ENCODE assay signal across 8 cellular contexts in genomic region chr14:101235042-101235871, GRCh38.
DNase-seq lines count a peak whose midpoint lies in the region; ATAC-seq and TF ChIP-seq lines count a peak whose summit lies in the region.

No MANE protein-coding gene starts in this region.

- H3K4me3 Mint-ChIP-seq in Calu3 (ENCODE audit: low read depth, unreplicated experiment), result no peak overlapping the region
- peak overlapping the region in 2 of 3 experiments; percentile 36 to 75 for H3K4me3 Mint-ChIP-seq in nephron

- H3K27ac Mint-ChIP-seq in Calu3 (ENCODE audit: unreplicated experiment) (peak overlapping the region; percentile 22), nephron (peak overlapping the region; percentile 24 to 93 (median 87))

- H3K4me3 ChIP-seq in RWPE2 (ENCODE audit: severe bottlenecking), result no peak overlapping the region
- H3K4me3 ChIP-seq in epithelial cell of proximal tubule (ENCODE audit: low read depth, low read length), result no peak overlapping the region

- H3K9me3 ChIP-seq in RWPE2 (ENCODE audit: severe bottlenecking), result no peaks in the 10 kb centered on the region

- no peaks in the 10 kb centered on the region for H3K36me3 Mint-ChIP-seq in Calu3 (ENCODE audit: insufficient read depth, unreplicated experiment)
- no peaks in the 10 kb centered on the region for H3K36me3 Mint-ChIP-seq in nephron (ENCODE audit: low read depth)

- no peaks in the 10 kb centered on the region for H3K27me3 Mint-ChIP-seq in Calu3 (ENCODE audit: unreplicated experiment)
- H3K27me3 Mint-ChIP-seq in nephron (ENCODE audit: low read depth), result peaks cover 9% of the 10 kb centered on the region

- no TSS peak for BruUV-seq in Calu3 (replicated peaks; lab: Mats Ljungman, UMichigan)

- peak; percentile 91 for DNase-seq in Calu3
- DNase-seq in HCEC 1CT, result peak; percentile 5
- DNase-seq in RWPE2 (ENCODE audit: low spot score), result peak; percentile 70
- DNase-seq in epithelial cell of proximal tubule (ENCODE audit: low read depth), result no peak
- DNase-seq in GM19240 (ENCODE audit: insufficient read length, low spot score), result no peak

- H3K9me3 Mint-ChIP-seq in Calu3 (ENCODE audit: low read depth, unreplicated experiment), result no peaks in the 10 kb centered on the region
- H3K9me3 Mint-ChIP-seq in nephron, result peaks cover 2% of the 10 kb centered on the region

- TF ChIP-seq CTCF in Calu3 (IDR thresholded peaks at IDR 0.05; ENCODE audit: unreplicated experiment) (peak; percentile 59), RWPE2 (IDR thresholded peaks at IDR 0.05; ENCODE audit: poor library complexity, severe bottlenecking) (peak; percentile 87), epithelial cell of proximal tubule (conservative IDR thresholded peaks at IDR 0.05; ENCODE audit: low read depth, low read length) (peak; percentile 75), nephron (IDR thresholded peaks at IDR 0.05; ENCODE audit: unreplicated experiment in 3 of 3) (peak; percentile 74 to 84 (median 78))

- H3K4me1 ChIP-seq in RWPE2 (ENCODE audit: insufficient read depth, poor library complexity, severe bottlenecking), result no peaks in the 10 kb centered on the region

- no peaks in the 10 kb centered on the region for H3K27me3 ChIP-seq in RWPE2 (ENCODE audit: insufficient read depth, poor library complexity, severe bottlenecking)

- intact Hi-C loops in Calu3 (cut with micrococcal nuclease; ENCODE audit: unreplicated experiment), result loop anchor here (1.0 to 10.0 kb wide), 4 partner anchors 250 to 432 kb away; partner anchors contain the start of gene RTL1

- H3K36me3 ChIP-seq in RWPE2 (ENCODE audit: low read depth), result no peaks in the 10 kb centered on the region

- H3K4me1 Mint-ChIP-seq in Calu3 (ENCODE audit: low read depth, unreplicated experiment) (peaks cover 11% of the 10 kb centered on the region), nephron (peaks cover 38% of the 10 kb centered on the region)

- ATAC-seq in RWPE2 (ENCODE audit: low read depth), result peak; percentile 85
- ATAC-seq in HG02840 (IDR thresholded peaks at IDR 0.05; ENCODE audit: low FRiP score, unreplicated experiment), result no peak
- no peak for ATAC-seq in HG03520 (IDR thresholded peaks at IDR 0.05; ENCODE audit: unreplicated experiment)

- CTCF ChIA-PET in Calu3 (lab: Charles Lee), result interaction anchor here (0.7 to 2.0 kb wide), 7 partner anchors 16 to 384 kb away, joined by 3 to 13 read pairs (median 4); partner anchors contain the start of gene RTL1

- H3K27ac ChIP-seq in RWPE2 (ENCODE audit: poor library complexity, severe bottlenecking), result no peak overlapping the region

Comparison
In these comparisons a context has a peak if more than half of its experiments do, and no peak if none do; other contexts are left out.
1. DNase-seq: peak in Calu3 (single experiment), HCEC 1CT (single experiment) and RWPE2 (single experiment); none in epithelial cell of proximal tubule (single experiment) and GM19240 (single experiment).
2. Peak in every context shown above with its lines, with median percentiles within 50 percentile points of each other: CTCF ChIP-seq.